10 cellular contexts compared by ENCODE assay signal in the genomic region with DNA sequence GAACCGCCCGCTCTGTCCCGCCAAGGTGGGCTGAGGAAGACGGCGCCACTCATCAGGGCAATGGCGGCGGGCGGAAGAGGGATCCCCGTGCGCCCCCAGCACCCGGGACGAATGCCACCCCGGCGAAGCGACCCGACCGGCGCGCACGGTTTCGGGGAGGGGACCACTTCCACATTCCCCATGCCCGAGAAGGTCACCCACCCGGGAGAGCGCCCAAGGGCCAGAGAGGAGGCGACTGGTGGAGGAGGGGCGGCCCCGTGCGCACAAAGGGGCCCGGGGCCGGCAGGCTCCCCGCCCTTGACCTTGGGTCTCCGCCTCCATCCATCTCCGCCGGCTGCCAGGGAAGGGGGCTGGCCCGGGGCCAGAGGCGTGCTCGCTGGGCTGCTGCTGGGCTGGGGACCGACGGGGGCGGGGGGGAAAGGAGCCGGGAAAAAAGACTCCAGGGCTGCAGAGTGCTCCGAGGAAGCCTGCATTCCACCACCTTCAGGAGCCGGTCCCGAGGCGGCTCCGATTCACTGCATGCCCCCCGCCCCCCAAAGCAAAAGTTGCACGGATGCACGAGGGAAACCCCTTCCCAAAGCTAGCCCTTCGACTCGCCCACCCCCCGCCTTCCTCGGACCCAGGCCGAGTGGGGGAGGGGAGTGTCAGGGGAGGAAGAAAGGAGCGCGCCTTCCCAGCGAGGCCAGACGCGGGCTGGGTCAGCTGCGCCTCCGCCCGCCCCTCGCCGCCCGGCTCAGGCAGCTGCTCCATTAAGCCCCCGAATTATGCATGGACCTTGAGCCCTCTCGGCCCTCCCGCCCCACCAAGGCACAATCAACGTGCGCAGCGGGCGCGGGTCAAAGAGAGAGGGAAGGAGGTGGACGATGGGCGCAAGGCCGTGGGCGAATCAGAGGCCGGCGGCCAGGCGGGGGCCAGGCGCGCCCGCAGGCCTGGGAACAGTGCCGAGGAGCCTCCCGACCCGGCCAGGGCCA. TPM values are rescaled to one million over a fixed set of nuclear protein-coding genes. Genes with fewer than 3 reads are reported as not detected.
A peak's percentile ranks its signal among the peaks of the same experiment; 100 is the strongest.
DNase-seq lines count a peak whose midpoint lies in the region; ATAC-seq, FAIRE-seq and TF ChIP-seq lines count a peak whose summit lies in the region.
"Had no signal": no experiment of that assay in that cellular context is flagged by ENCODE, and none has a peak within 500 bp of the region (broad histone marks: within the 10 kb centered on the region; RNA-seq: fewer than 3 reads in every experiment).

No MANE protein-coding gene starts in this region.

- peak overlapping the region; percentile 83 for H3K4ac ChIP-seq in H1 (replicated peaks; ENCODE audit: insufficient read length, low read depth, low read length)

- TF ChIP-seq RAD21 in H1 (IDR thresholded peaks at IDR 0.05 in 1 of 2, conservative IDR thresholded peaks at IDR 0.05 in 1 of 2; ENCODE audit: low read depth in 2 of 2, low read length in 2 of 2) = no peak
- TF ChIP-seq RAD21 in neural cell (conservative IDR thresholded peaks at IDR 0.05) = no peak

- peak overlapping the region; percentile 95 for H4K8ac ChIP-seq in H1 (ENCODE audit: extremely low read depth, insufficient read depth, low read length)

- H4K20me1 ChIP-seq in H1 (replicated peaks in 1 of 2; ENCODE audit: control insufficient read depth in 1 of 2, insufficient read depth in 2 of 2, low read length in 2 of 2) (peaks cover 3 to 4% of the 10 kb centered on the region in 2 experiments), neural cell (ENCODE audit: insufficient read depth) (peaks cover 96% of the 10 kb centered on the region)

- no peak for ATAC-seq in HG03457 (IDR thresholded peaks at IDR 0.05; ENCODE audit: unreplicated experiment)

- H3K27ac ChIP-seq in RWPE1 (peak overlapping the region; percentile 12), H1 (ENCODE audit: low read depth, low read length) (peak overlapping the region; percentile 95), neural cell (ENCODE audit: low read length) (peak overlapping the region; percentile 31)

- H3K23me2 ChIP-seq in H1 (ENCODE audit: low read depth, low read length) = peaks cover 7% of the 10 kb centered on the region

- H3K23ac ChIP-seq in H1 (ENCODE audit: insufficient read length) = no peak overlapping the region

- no peak overlapping the region for H2AFZ ChIP-seq in H1 (ENCODE audit: low read length)
- no peak overlapping the region for H2AFZ ChIP-seq in neural cell (ENCODE audit: low read depth, low read length)

- no peak overlapping the region for H2AK5ac ChIP-seq in H1 (ENCODE audit: low read depth, low read length)

- TF ChIP-seq EP300 in H1 (IDR thresholded peaks at IDR 0.05; ENCODE audit: borderline replicate concordance in 1 of 2, low read depth in 2 of 2, low read length in 2 of 2) (peak in 1 of 2 experiments; percentile 64; a peak in 1 of 3 replicates), neural cell (conservative IDR thresholded peaks at IDR 0.05; ENCODE audit: poor library complexity, severe bottlenecking) (no peak)

- H3K9ac ChIP-seq in H1 (replicated peaks in 1 of 4; ENCODE audit: extremely low read depth in 1 of 4, low read depth in 3 of 4, low read length in 3 of 4) (peak overlapping the region; percentile 85 to 91 (median 86)), neural cell (ENCODE audit: low read length) (peak overlapping the region; percentile 62)

- H3K9me2 ChIP-seq in neural cell (ENCODE audit: insufficient read depth, low read length) = no peaks in the 10 kb centered on the region

- peak overlapping the region; percentile 86; the same call in 1 of the 2 replicates for H2BK12ac ChIP-seq in H1 (ENCODE audit: low read depth, low read length)

- peak overlapping the region; percentile 69 for H4K91ac ChIP-seq in H1 (replicated peaks; ENCODE audit: insufficient read length, low read length)

- H3K4me3 ChIP-seq in H1 (ENCODE audit: extremely low read depth in 1 of 4, insufficient read depth in 2 of 4, low read depth in 3 of 4, low read length in 4 of 4) (peak overlapping the region; percentile 51 to 75 (median 66)), neural cell (ENCODE audit: low read length) (peak overlapping the region; percentile 70)

- H2BK5ac ChIP-seq in H1 (ENCODE audit: low read depth, low read length) = peak overlapping the region; percentile 79

- H3K79me2 ChIP-seq in H1 (ENCODE audit: control insufficient read depth in 1 of 2, insufficient read depth in 2 of 2, low read length in 2 of 2) (peaks cover 0 to 59% of the 10 kb centered on the region in 2 experiments; a peak in 3 of 4 replicates), neural cell (replicated peaks; ENCODE audit: insufficient read depth, low read length) (peaks cover 99% of the 10 kb centered on the region)

- H3K56ac ChIP-seq in H1 (replicated peaks; ENCODE audit: insufficient read length, low read depth, low read length) = peak overlapping the region; percentile 90

- H3K4me2 ChIP-seq in H1 (ENCODE audit: insufficient read depth in 1 of 2, low read depth in 2 of 2, low read length in 2 of 2) (peak overlapping the region; percentile 75 to 87), neural cell (ENCODE audit: low read length) (peak overlapping the region; percentile 61)

- TF ChIP-seq POLR2A in H1 (IDR thresholded peaks at IDR 0.05; ENCODE audit: control extremely low read depth in 1 of 2, low read depth in 2 of 2, low read length in 2 of 2) = peak in 1 of 2 experiments; percentile 44; a peak in 2 of 3 replicates

- H3K36me3 ChIP-seq in H1 (ENCODE audit: control insufficient read depth in 2 of 4, insufficient read depth in 4 of 4, low read length in 3 of 4) = no peaks in the 10 kb centered on the region
- peaks cover 4% of the 10 kb centered on the region for H3K36me3 ChIP-seq in neural cell (ENCODE audit: insufficient read depth, low read length)

- TF ChIP-seq CTCF in RWPE1 (conservative IDR thresholded peaks at IDR 0.05; ENCODE audit: low read depth) (no peak), H1 (IDR thresholded peaks at IDR 0.05; ENCODE audit: control extremely low read depth in 1 of 3, insufficient read depth in 1 of 3, low read depth in 1 of 3, low read length in 3 of 3) (no peak), neural cell (IDR thresholded peaks at IDR 0.05; ENCODE audit: poor library complexity, severe bottlenecking) (no peak)

- FAIRE-seq in H1 (lab: Jason Lieb, UNC) = no peak

- no peak overlapping the region for H3K14ac ChIP-seq in H1 (ENCODE audit: insufficient read length)

- peaks cover 10% of the 10 kb centered on the region; the same call in 1 of the 2 replicates for H3K79me1 ChIP-seq in H1 (ENCODE audit: low read depth, low read length)

- H2BK20ac ChIP-seq in H1 (ENCODE audit: low read length) = 0 out of 2 replicates have a peak overlapping the region, but pooled peaks have one; percentile 36

- POLR2A ChIA-PET in RWPE1 (lab: Yijun Ruan, JAX; ENCODE audit: low non-redundant PET) (no interaction called here), H1 (lab: Charles Lee; ENCODE audit: partially characterized antibody) (interaction anchor here (0.8 to 3.6 kb wide), 17 partner anchors 10 to 67 kb away, joined by 3 to 28 read pairs (median 5); a partner anchor contains a TSS)

- H2BK120ac ChIP-seq in H1 (replicated peaks; ENCODE audit: low read depth, low read length) = peak overlapping the region; percentile 0

- DNase-seq in AG08396 (ENCODE audit: low spot score) = peak; percentile 21
- no peak for DNase-seq in RWPE1 (ENCODE audit: low spot score)
- peak in 1 of 2 experiments; percentile 87 for DNase-seq in H1 (ENCODE audit: low read depth in 1 of 2, low spot score in 2 of 2)
- DNase-seq in AML-193 (lab: John Stamatoyannopoulos, UW) = no peak
- DNase-seq in AG08395 (ENCODE audit: low spot score) = no peak
- DNase-seq in CD1c-positive myeloid dendritic cell (ENCODE audit: extremely low spot score) = no peak
- DNase-seq: KBM-7, NCI-H774 had no signal

- H2BK15ac ChIP-seq in H1 (ENCODE audit: low read length) = no peak overlapping the region

- no peaks in the 10 kb centered on the region for H3F3A ChIP-seq in neural cell (ENCODE audit: insufficient read depth, low read length, poor library complexity, severe bottlenecking)

- H3K27me3 ChIP-seq in H1 (replicated peaks in 1 of 4; ENCODE audit: control insufficient read depth in 3 of 4, extremely low read depth in 1 of 4, insufficient read depth in 3 of 4, low read length in 3 of 4) = peaks cover 0 to 7% (median 3%) of the 10 kb centered on the region in 4 experiments; a peak in 4 of 7 replicates
- H3K27me3 ChIP-seq in neural cell (ENCODE audit: insufficient read depth, low read depth, low read length) = peaks cover 17% of the 10 kb centered on the region

- H3K4me1 ChIP-seq in H1 (replicated peaks in 1 of 4; ENCODE audit: control insufficient read depth in 3 of 4, insufficient read depth in 4 of 4, low read length in 3 of 4) = peaks cover 21 to 51% (median 43%) of the 10 kb centered on the region in 4 experiments

- peak overlapping the region; percentile 79 for H4K5ac ChIP-seq in H1 (ENCODE audit: insufficient read length, low read depth, low read length)

- WGBS in H1 (ENCODE audit: extremely low coverage in 1 of 2, insufficient coverage in 1 of 2, insufficient read length in 1 of 2, insufficient replicate concordance in 2 of 2, low coverage in 1 of 2, low lambda C conversion rate in 2 of 2, missing lambda C conversion rate in 1 of 2), 2 experiments = 2% methylated on average over 45 of the region's 86 CpGs; no CpG with 5 or more reads in 1 of the 2 experiments

- H3K18ac ChIP-seq in H1 (ENCODE audit: extremely low read depth, low read length) = peak overlapping the region; percentile 89

- no peaks in the 10 kb centered on the region for H3K9me3 ChIP-seq in H1 (ENCODE audit: insufficient read depth in 2 of 2, low read depth in 1 of 2, low read length in 1 of 2)
- no peaks in the 10 kb centered on the region for H3K9me3 ChIP-seq in neural cell (ENCODE audit: low read length)

- CTCF ChIA-PET in RWPE1 (lab: Yijun Ruan, JAX) (no interaction called here), H1 (lab: Charles Lee; ENCODE audit: partially characterized antibody) (interaction anchor here (1.4 to 2.3 kb wide), 5 partner anchors 13 to 23 kb away, joined by 3 to 9 read pairs (median 7); no protein-coding TSS in a partner anchor)

TF ChIP-seq in H1, 55 proteins besides CTCF, POLR2A, EP300 and RAD21 (continues in another document):
- TF ChIP-seq GABPA (IDR thresholded peaks at IDR 0.05; ENCODE audit: borderline replicate concordance, insufficient read depth, low read length) = no peak

RNA-seq across cellular contexts. Expression of a gene that starts 26.2 kb away (rescaled TPM):
- total RNA-seq in H1 (2021; fragmentation: NEBNext Ultra II Directional; extraction: Animal tissue kit (Norgen Biotek cat#: 25700)) = 5.9 TPM in 2 replicates
- polyA plus RNA-seq in H1 (2011; rRNA removed) = 0.63 and 0.80 TPM in 2 replicates
- polyA plus RNA-seq in H1 (2011; cell fraction: cytosol; rRNA removed) = 0.85 TPM
- polyA plus RNA-seq in H1 (2011; cell fraction: nucleus; rRNA removed) = 1.5 TPM
- 1.1 to 2.2 TPM (median 1.2 TPM) in 4 replicates for polyA plus RNA-seq in H1 (2012, experiment 1 of 2)
- polyA plus RNA-seq in H1 (2012, experiment 2 of 2) = 0.22 TPM
- 2.1 TPM for polyA plus RNA-seq in H1 (2013, experiment 1 of 2)
- 2.1 TPM for polyA plus RNA-seq in H1 (2013, experiment 2 of 2)
- 1.7 and 1.9 TPM in 2 replicates for polyA minus RNA-seq in H1 (2011; rRNA and poly(A)+ RNA removed)
- 3.2 TPM for polyA minus RNA-seq in H1 (2011; cell fraction: cytosol; rRNA and poly(A)+ RNA removed)
- 4.1 TPM for polyA minus RNA-seq in H1 (2011; cell fraction: nucleus; rRNA and poly(A)+ RNA removed)
- polyA plus RNA-seq in neural cell = 98.9 and 104 TPM in 2 replicates
- 259 and 270 TPM in 2 replicates for polyA minus RNA-seq in neural cell

Comparison
In these comparisons a context has a peak if more than half of its experiments do, and no peak if none do; other contexts are left out.
1. H3K27ac ChIP-seq: peak in every context shown above with its lines; median percentile 95 in H1; 31 in neural cell; 12 in RWPE1.
2. RNA of a gene that starts 26.2 kb away (polyA plus RNA-seq): 98.9 to 104 TPM in neural cell; 0.22 to 2.2 TPM in H1; every median in the first group is over 10 times any median in the second.